16 cellular contexts compared by ENCODE assay signal in the genomic region with DNA sequence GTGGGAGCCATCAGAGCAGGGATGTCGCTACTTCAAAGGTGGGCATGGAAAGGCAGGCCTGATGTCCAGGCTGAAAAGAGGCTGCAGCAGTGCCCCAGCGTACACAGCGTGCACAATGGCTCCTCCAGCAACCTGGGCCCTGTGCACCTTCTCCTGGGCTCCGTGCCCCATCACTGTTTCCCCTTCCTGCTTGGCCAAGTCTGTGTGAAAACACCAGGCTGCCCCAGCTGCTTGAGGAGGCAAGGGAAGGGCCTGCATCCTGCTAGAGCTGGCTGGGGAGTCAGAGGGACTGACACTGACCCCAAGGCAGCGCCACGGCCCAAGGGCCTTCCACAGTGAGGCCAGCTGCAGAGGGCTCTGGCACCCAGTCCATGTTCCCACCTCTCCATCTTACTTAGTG. TPM values are rescaled to one million over a fixed set of nuclear protein-coding genes. Genes with fewer than 3 reads are reported as not detected.
A peak's percentile ranks its signal among the peaks of the same experiment; 100 is the strongest.
DNase-seq lines count a peak whose midpoint lies in the region; ATAC-seq and TF ChIP-seq lines count a peak whose summit lies in the region.
"Had no signal": no experiment of that assay in that cellular context is flagged by ENCODE, and none has a peak within 500 bp of the region (broad histone marks: within the 10 kb centered on the region; RNA-seq: fewer than 3 reads in every experiment).

No MANE protein-coding gene starts in this region.

- peak overlapping the region; percentile 70 for H3K4me3 Mint-ChIP-seq in endothelial cell (ENCODE audit: unreplicated experiment)
- H3K4me3 Mint-ChIP-seq: CD4-positive, alpha-beta T cell had no signal

- DNase-seq in Right ventricle myocardium inferior (ENCODE audit: missing footprints) (peak; percentile 63), cardiac septum (ENCODE audit: low spot score) (no peak), endothelial cell (ENCODE audit: low spot score) (no peak), neuronal stem cell (ENCODE audit: low spot score) (no peak)
- no peak for DNase-seq in activated naive CD4-positive, alpha-beta T cell treated with Interleukin-2 at 50 U/mL for 16 hours
- DNase-seq: AML-193; Caco-2; CD4-positive, alpha-beta T cell; KBM-7 had no signal

- no peak overlapping the region for H3K18ac ChIP-seq in neuronal stem cell (ENCODE audit: low read length)

- H3K4me1 Mint-ChIP-seq in endothelial cell (ENCODE audit: unreplicated experiment): peaks cover 39% of the 10 kb centered on the region

- peak overlapping the region; percentile 89 for H3K23ac ChIP-seq in neuronal stem cell (ENCODE audit: low read depth, low read length, poor library complexity)

- no peak overlapping the region for H2BK15ac ChIP-seq in neuronal stem cell (ENCODE audit: low read length)

- no peak overlapping the region for H2AFZ ChIP-seq in neuronal stem cell (ENCODE audit: low read length)

- peaks cover 15% of the 10 kb centered on the region for H3K27me3 Mint-ChIP-seq in endothelial cell (ENCODE audit: unreplicated experiment)

- no peak overlapping the region for H2AK5ac ChIP-seq in neuronal stem cell (ENCODE audit: low read depth, low read length)

- no peak overlapping the region for H2BK12ac ChIP-seq in neuronal stem cell (ENCODE audit: low read length)

- no peak overlapping the region for H2BK5ac ChIP-seq in neuronal stem cell (ENCODE audit: low read length)

- H3K14ac ChIP-seq in neuronal stem cell (ENCODE audit: low read length): no peak overlapping the region

- intact Hi-C loops in Right ventricle myocardium inferior (cut with DNase I): no loop called here
- intact Hi-C loops in cardiac septum (cut with DNase I): no loop called here

- no peak overlapping the region for H3K27ac Mint-ChIP-seq in endothelial cell (ENCODE audit: unreplicated experiment)
- H3K27ac Mint-ChIP-seq: CD4-positive, alpha-beta T cell; IgD-negative memory B cell had no signal

- no peak overlapping the region for H3K27ac ChIP-seq in neuronal stem cell (replicated peaks; ENCODE audit: low read length)
- H3K27ac ChIP-seq: 22Rv1, A549, C4-2B had no signal

- no peak overlapping the region for H3K4me2 ChIP-seq in neuronal stem cell (ENCODE audit: insufficient read depth, low read length, poor library complexity, severe bottlenecking)
- H3K4me2 ChIP-seq: A549 had no signal

- H4K8ac ChIP-seq in neuronal stem cell (ENCODE audit: low read depth, low read length): no peak overlapping the region

- H3K79me1 ChIP-seq in neuronal stem cell (ENCODE audit: low read depth, low read length): no peaks in the 10 kb centered on the region

- WGBS in neuronal stem cell (ENCODE audit: extremely low coverage in 2 of 2, insufficient read length in 2 of 2, insufficient replicate concordance in 1 of 2), 2 donors: no CpG with 5 or more reads among the region's 6 CpGs

- H4K91ac ChIP-seq in neuronal stem cell (ENCODE audit: low read depth, low read length, poor library complexity): no peak overlapping the region

- peaks cover 0 to 29% of the 10 kb centered on the region in 2 donors for H3K9me3 ChIP-seq in neuronal stem cell (replicated peaks in 1 of 2; ENCODE audit: control insufficient read depth in 2 of 2, insufficient read depth in 1 of 2, low read depth in 1 of 2, low read length in 2 of 2)
- H3K9me3 ChIP-seq: A549, Caco-2, HAP-1 had no signal

- H3K4ac ChIP-seq in neuronal stem cell (ENCODE audit: low read length): no peak overlapping the region

- H3K9ac ChIP-seq in neuronal stem cell (ENCODE audit: low read depth, low read length, poor library complexity): no peak overlapping the region

- no peak for TF ChIP-seq CTCF in endothelial cell (IDR thresholded peaks at IDR 0.05; ENCODE audit: unreplicated experiment)

- H3K9me3 Mint-ChIP-seq in endothelial cell (ENCODE audit: unreplicated experiment): peaks cover 11% of the 10 kb centered on the region
- H3K9me3 Mint-ChIP-seq: CD4-positive, alpha-beta T cell had no signal

- peaks cover 32% of the 10 kb centered on the region for H3K36me3 Mint-ChIP-seq in endothelial cell (ENCODE audit: low read depth, unreplicated experiment)
- H3K36me3 Mint-ChIP-seq: IgD-negative memory B cell had no signal

- H3K36me3 ChIP-seq in neuronal stem cell (replicated peaks in 1 of 2; ENCODE audit: control insufficient read depth in 2 of 2, insufficient read depth in 2 of 2, low read length in 2 of 2): peaks cover 44 to 77% of the 10 kb centered on the region in 2 donors
- H3K36me3 ChIP-seq: HAP-1 had no signal

- no peak overlapping the region for H2BK120ac ChIP-seq in neuronal stem cell (ENCODE audit: low read depth, low read length)

- no peak for ATAC-seq in Right ventricle myocardium inferior
- ATAC-seq in HG03097 (IDR thresholded peaks at IDR 0.05; ENCODE audit: low FRiP score, unreplicated experiment): no peak
- no peak for ATAC-seq in GM18520 (IDR thresholded peaks at IDR 0.05; ENCODE audit: unreplicated experiment)
- ATAC-seq: A549 had no signal

- no peak overlapping the region for H3K4me3 ChIP-seq in neuronal stem cell (ENCODE audit: low read length in 2 of 2)
- H3K4me3 ChIP-seq: A549, HAP-1 had no signal

- H3K27me3 ChIP-seq in neuronal stem cell (ENCODE audit: control insufficient read depth in 3 of 3, insufficient read depth in 3 of 3, low read depth in 1 of 3, low read length in 3 of 3): no peaks in the 10 kb centered on the region

- peaks cover 4 to 6% of the 10 kb centered on the region in 2 donors for H3K4me1 ChIP-seq in neuronal stem cell (ENCODE audit: control insufficient read depth in 2 of 2, insufficient read depth in 1 of 2, low read depth in 1 of 2, low read length in 2 of 2)
- H3K4me1 ChIP-seq: A549, Caco-2, HAP-1 had no signal

RNA-seq across cellular contexts. Expression of gene SDC3, which starts 33.4 kb away (rescaled TPM):
- total RNA-seq in Right ventricle myocardium inferior: 28.5 TPM
- total RNA-seq in cardiac septum: 29.7 TPM
- 51.3 TPM for total RNA-seq in endothelial cell (ENCODE audit: unreplicated experiment)
- 63.6 TPM for polyA plus RNA-seq in neuronal stem cell (2013, experiment 1 of 2)
- 63.6 TPM for polyA plus RNA-seq in neuronal stem cell (2013, experiment 2 of 2)
- polyA plus RNA-seq: IgD-negative memory B cell had no signal
